ENCODE assay signal across 8 cellular contexts in genomic region chr19:45406165-45406956, GRCh38. TPM values are rescaled to one million over a fixed set of nuclear protein-coding genes. Genes with fewer than 3 reads are reported as not detected.
DNase-seq lines count a peak whose midpoint lies in the region; ATAC-seq, FAIRE-seq and TF ChIP-seq lines count a peak whose summit lies in the region.

A gene with protein sequence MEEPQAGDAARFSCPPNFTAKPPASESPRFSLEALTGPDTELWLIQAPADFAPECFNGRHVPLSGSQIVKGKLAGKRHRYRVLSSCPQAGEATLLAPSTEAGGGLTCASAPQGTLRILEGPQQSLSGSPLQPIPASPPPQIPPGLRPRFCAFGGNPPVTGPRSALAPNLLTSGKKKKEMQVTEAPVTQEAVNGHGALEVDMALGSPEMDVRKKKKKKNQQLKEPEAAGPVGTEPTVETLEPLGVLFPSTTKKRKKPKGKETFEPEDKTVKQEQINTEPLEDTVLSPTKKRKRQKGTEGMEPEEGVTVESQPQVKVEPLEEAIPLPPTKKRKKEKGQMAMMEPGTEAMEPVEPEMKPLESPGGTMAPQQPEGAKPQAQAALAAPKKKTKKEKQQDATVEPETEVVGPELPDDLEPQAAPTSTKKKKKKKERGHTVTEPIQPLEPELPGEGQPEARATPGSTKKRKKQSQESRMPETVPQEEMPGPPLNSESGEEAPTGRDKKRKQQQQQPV (plus strand): TSS chr19:45406644. CDS start chr19:45406697, 53 bp downstream.

- FAIRE-seq in H54 (lab: Jason Lieb, UNC) = no peak

- peak within 1 kb of the TSS; percentile 88 for H3K9ac ChIP-seq in neural cell (ENCODE audit: low read length)

- H3F3A ChIP-seq in neural cell (ENCODE audit: insufficient read depth, low read length, poor library complexity, severe bottlenecking) = no peaks in the 10 kb centered on the region

- DNase-seq in ELR (ENCODE audit: low read depth) (peak; percentile 88), H54 (ENCODE audit: insufficient read length, low spot score) (peak; percentile 44), MG63 (peak; percentile 83), SHP77 treated with DMSO at 0.1 percent for 48 hours (lab: John Stamatoyannopoulos, UW) (peak; percentile 90), activated gamma-delta T cell (lab: John Stamatoyannopoulos, UW) (peak; percentile 50), fibroblast of the conjunctiva (ENCODE audit: low read depth) (peak; percentile 51)
- DNase-seq in stimulated activated naive CD8-positive, alpha-beta T cell treated with anti-CD3 and anti-CD28 coated beads, Interleukin-15, amount 100 ng/mL, for 72 hours = peak; percentile 83 to 84

- ATAC-seq in stimulated activated naive CD8-positive, alpha-beta T cell treated with anti-CD3 and anti-CD28 coated beads, Interleukin-15, amount 100 ng/mL, for 72 hours = peak; percentile 86

- no peaks in the 10 kb centered on the region for H3K9me2 ChIP-seq in neural cell (ENCODE audit: insufficient read depth, low read length)

- peaks cover 35% of the 10 kb centered on the region for H3K36me3 ChIP-seq in MG63
- no peaks in the 10 kb centered on the region for H3K36me3 ChIP-seq in neural cell (ENCODE audit: insufficient read depth, low read length)

- H3K79me2 ChIP-seq in neural cell (replicated peaks; ENCODE audit: insufficient read depth, low read length) = no peaks in the 10 kb centered on the region

- peak within 1 kb of the TSS; percentile 88 for H3K27ac ChIP-seq in neural cell (ENCODE audit: low read length)

- peaks cover 34% of the 10 kb centered on the region for H3K27me3 Mint-ChIP-seq in stimulated activated naive CD8-positive, alpha-beta T cell treated with anti-CD3 and anti-CD28 coated beads, Interleukin-15, amount 100 ng/mL, for 72 hours

- H3K27me3 ChIP-seq in MG63 (no peaks in the 10 kb centered on the region), neural cell (ENCODE audit: insufficient read depth, low read depth, low read length) (peaks cover 40% of the 10 kb centered on the region)

- H3K4me2 ChIP-seq in neural cell (ENCODE audit: low read length) = peak within 1 kb of the TSS; percentile 79

- H2AFZ ChIP-seq in neural cell (ENCODE audit: low read depth, low read length) = peak within 1 kb of the TSS; percentile 63

- no peak for TF ChIP-seq RAD21 in neural cell (conservative IDR thresholded peaks at IDR 0.05)

- no peaks in the 10 kb centered on the region for H4K20me1 ChIP-seq in neural cell (ENCODE audit: insufficient read depth)

- TF ChIP-seq CTCF in neural cell (IDR thresholded peaks at IDR 0.05; ENCODE audit: poor library complexity, severe bottlenecking) = peak; percentile 49

- H3K4me3 ChIP-seq in MG63 (peak within 1 kb of the TSS; percentile 91), neural cell (ENCODE audit: low read length) (peak within 1 kb of the TSS; percentile 81)

- peak within 1 kb of the TSS; percentile 94 to 99 for H3K27ac Mint-ChIP-seq in stimulated activated naive CD8-positive, alpha-beta T cell treated with anti-CD3 and anti-CD28 coated beads, Interleukin-15, amount 100 ng/mL, for 72 hours

- H3K9me3 ChIP-seq in MG63 (no peaks in the 10 kb centered on the region), neural cell (ENCODE audit: low read length) (no peaks in the 10 kb centered on the region)

- peak; percentile 45 for TF ChIP-seq POLR2A in H54 (IDR thresholded peaks at IDR 0.05; ENCODE audit: low read depth, low read length)

- peaks cover 76% of the 10 kb centered on the region for H3K4me1 Mint-ChIP-seq in stimulated activated naive CD8-positive, alpha-beta T cell treated with anti-CD3 and anti-CD28 coated beads, Interleukin-15, amount 100 ng/mL, for 72 hours

- peak; percentile 65 for TF ChIP-seq EP300 in neural cell (conservative IDR thresholded peaks at IDR 0.05; ENCODE audit: poor library complexity, severe bottlenecking)

- H3K9me3 Mint-ChIP-seq in stimulated activated naive CD8-positive, alpha-beta T cell treated with anti-CD3 and anti-CD28 coated beads, Interleukin-15, amount 100 ng/mL, for 72 hours = no peaks in the 10 kb centered on the region

- H3K4me3 Mint-ChIP-seq in stimulated activated naive CD8-positive, alpha-beta T cell treated with anti-CD3 and anti-CD28 coated beads, Interleukin-15, amount 100 ng/mL, for 72 hours = peak within 1 kb of the TSS; percentile 92 to 100

TF ChIP-seq in neural cell, 6 proteins besides CTCF, POLR2A, EP300 and RAD21:
- peak; percentile 98 for TF ChIP-seq MXI1 (conservative IDR thresholded peaks at IDR 0.05; ENCODE audit: poor library complexity, severe bottlenecking)
- peak; percentile 30 for TF ChIP-seq SMC3 (conservative IDR thresholded peaks at IDR 0.05; ENCODE audit: poor library complexity)
- TF ChIP-seq EZH2 (IDR thresholded peaks at IDR 0.05; ENCODE audit: borderline replicate concordance, insufficient read depth, low read length, poor library complexity, severe bottlenecking) = no peak
- TF ChIP-seq, protein P1, sequence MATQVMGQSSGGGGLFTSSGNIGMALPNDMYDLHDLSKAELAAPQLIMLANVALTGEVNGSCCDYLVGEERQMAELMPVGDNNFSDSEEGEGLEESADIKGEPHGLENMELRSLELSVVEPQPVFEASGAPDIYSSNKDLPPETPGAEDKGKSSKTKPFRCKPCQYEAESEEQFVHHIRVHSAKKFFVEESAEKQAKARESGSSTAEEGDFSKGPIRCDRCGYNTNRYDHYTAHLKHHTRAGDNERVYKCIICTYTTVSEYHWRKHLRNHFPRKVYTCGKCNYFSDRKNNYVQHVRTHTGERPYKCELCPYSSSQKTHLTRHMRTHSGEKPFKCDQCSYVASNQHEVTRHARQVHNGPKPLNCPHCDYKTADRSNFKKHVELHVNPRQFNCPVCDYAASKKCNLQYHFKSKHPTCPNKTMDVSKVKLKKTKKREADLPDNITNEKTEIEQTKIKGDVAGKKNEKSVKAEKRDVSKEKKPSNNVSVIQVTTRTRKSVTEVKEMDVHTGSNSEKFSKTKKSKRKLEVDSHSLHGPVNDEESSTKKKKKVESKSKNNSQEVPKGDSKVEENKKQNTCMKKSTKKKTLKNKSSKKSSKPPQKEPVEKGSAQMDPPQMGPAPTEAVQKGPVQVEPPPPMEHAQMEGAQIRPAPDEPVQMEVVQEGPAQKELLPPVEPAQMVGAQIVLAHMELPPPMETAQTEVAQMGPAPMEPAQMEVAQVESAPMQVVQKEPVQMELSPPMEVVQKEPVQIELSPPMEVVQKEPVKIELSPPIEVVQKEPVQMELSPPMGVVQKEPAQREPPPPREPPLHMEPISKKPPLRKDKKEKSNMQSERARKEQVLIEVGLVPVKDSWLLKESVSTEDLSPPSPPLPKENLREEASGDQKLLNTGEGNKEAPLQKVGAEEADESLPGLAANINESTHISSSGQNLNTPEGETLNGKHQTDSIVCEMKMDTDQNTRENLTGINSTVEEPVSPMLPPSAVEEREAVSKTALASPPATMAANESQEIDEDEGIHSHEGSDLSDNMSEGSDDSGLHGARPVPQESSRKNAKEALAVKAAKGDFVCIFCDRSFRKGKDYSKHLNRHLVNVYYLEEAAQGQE (IDR thresholded peaks at IDR 0.05; ENCODE audit: borderline replicate concordance) = peak; percentile 32
- TF ChIP-seq TAF1 (IDR thresholded peaks at IDR 0.05; ENCODE audit: low read depth) = no peak
- peak; percentile 67 for TF ChIP-seq POLR2AphosphoS5 (IDR thresholded peaks at IDR 0.05)

RNA-seq across cellular contexts. Expression of the gene that starts here (rescaled TPM):
- 27.1 and 44.0 TPM in 2 replicates for total RNA-seq in MG63 (2014; rRNA removed; shearing (Covaris generic); ENCODE audit: low replicate concordance)
- polyA plus RNA-seq in neural cell = 2.3 and 2.4 TPM in 2 replicates
- 1.7 and 2.2 TPM in 2 replicates for polyA minus RNA-seq in neural cell

Comparison
In these comparisons a context has a peak if more than half of its experiments do, and no peak if none do; other contexts are left out.
1. Peak in every context shown above with its lines: DNase-seq, ATAC-seq, H3K4me3 ChIP-seq and H3K27ac ChIP-seq.